ENCODE assay signal across 8 cellular contexts in the genomic region with DNA sequence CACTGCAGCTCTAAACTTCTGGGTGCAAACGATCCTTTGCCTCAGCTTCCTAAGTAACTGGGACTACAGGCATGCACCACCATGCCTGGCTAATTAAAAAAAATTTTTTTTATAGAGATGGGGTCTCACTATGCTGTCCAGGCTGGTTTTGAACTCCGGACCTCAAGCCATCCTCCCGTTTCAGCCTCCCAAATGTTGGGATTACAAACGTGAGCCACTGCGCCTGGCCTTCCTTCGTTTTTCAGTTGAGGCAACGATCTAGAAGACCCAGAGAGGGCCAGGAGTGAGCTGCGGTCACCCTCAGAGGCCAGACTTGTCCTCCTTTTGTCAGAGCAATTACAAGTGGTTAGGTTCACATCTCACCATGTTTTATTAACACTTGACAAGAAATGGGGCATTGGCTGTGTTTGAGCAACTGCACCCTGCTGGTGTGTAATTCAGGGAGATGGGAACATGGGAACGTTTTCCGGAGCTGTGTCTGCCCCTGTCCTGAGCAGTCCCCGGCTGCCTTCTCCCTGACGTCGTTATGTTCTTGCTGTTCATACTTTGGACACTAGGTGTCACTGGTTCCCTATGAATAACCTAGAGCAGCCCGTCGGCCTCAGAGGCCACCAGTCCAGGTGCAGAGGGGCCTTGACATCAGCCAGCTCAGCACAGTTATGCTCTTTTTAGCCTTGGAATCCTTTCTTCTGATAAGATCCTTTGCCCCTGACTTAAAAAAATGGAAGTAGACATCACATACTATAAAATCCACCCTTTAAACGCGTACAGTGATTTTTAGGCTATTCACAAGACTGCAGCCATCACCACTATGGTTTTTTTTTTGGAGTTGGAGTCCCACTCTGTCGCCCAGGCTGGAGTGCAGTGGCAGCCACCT.
DNase-seq lines count a peak whose midpoint lies in the region; ATAC-seq, FAIRE-seq and TF ChIP-seq lines count a peak whose summit lies in the region.

No MANE protein-coding gene starts in this region.

- H3K9me3 ChIP-seq in WERI-Rb-1 (ENCODE audit: severe bottlenecking) (no peaks in the 10 kb centered on the region), mammary epithelial cell (replicated peaks; ENCODE audit: insufficient read depth, low read length) (no peaks in the 10 kb centered on the region), kidney (ENCODE audit: control insufficient read depth in 1 of 2, low read length in 2 of 2) (peaks cover 0 to 9% of the 10 kb centered on the region in 2 donors)

- H3K36me3 ChIP-seq in WERI-Rb-1 (no peaks in the 10 kb centered on the region), mammary epithelial cell (ENCODE audit: insufficient read depth, low read length) (no peaks in the 10 kb centered on the region), kidney (ENCODE audit: control insufficient read depth in 1 of 2, insufficient read depth in 2 of 2, low read length in 2 of 2) (no peaks in the 10 kb centered on the region)

- H3K9ac ChIP-seq in mammary epithelial cell (ENCODE audit: insufficient read depth, low read length) (no peak overlapping the region), kidney (ENCODE audit: low read length in 2 of 2) (no peak overlapping the region)

- H3K4me1 ChIP-seq in mammary epithelial cell (ENCODE audit: insufficient read depth, low read length) (no peaks in the 10 kb centered on the region), kidney (ENCODE audit: control insufficient read depth in 1 of 2, insufficient read depth in 1 of 2, low read depth in 1 of 2, low read length in 2 of 2) (no peaks in the 10 kb centered on the region)

- H4K20me1 ChIP-seq in mammary epithelial cell (ENCODE audit: insufficient read depth, low read length): no peaks in the 10 kb centered on the region

- CTCF ChIA-PET in mammary epithelial cell (lab: Charles Lee; ENCODE audit: low non-redundant PET): interaction anchor here (0.6 kb wide), 1 partner anchor 112 kb away, joined by 3 read pairs; no protein-coding TSS in a partner anchor

- no peak overlapping the region for H3K27ac ChIP-seq in WERI-Rb-1
- H3K27ac ChIP-seq in mammary epithelial cell (ENCODE audit: insufficient read depth, low read depth, low read length): no peak overlapping the region
- no peak overlapping the region for H3K27ac ChIP-seq in kidney (ENCODE audit: low read depth in 2 of 2, low read length in 2 of 2)

- no peaks in the 10 kb centered on the region for H3K27me3 ChIP-seq in WERI-Rb-1 (ENCODE audit: insufficient read depth, low read depth, severe bottlenecking)
- H3K27me3 ChIP-seq in mammary epithelial cell (ENCODE audit: insufficient read depth, low read length): no peaks in the 10 kb centered on the region

- FAIRE-seq in kidney (lab: Jason Lieb, UNC): no peak

- intact Hi-C loops in mammary epithelial cell (cut with micrococcal nuclease): no loop called here
- intact Hi-C loops in kidney (cut with DNase I): no loop called here

- H3K4me3 ChIP-seq in AG10803 (ENCODE audit: low read length): no peak overlapping the region
- H3K4me3 ChIP-seq in WERI-Rb-1 (ENCODE audit: low read depth, low read length): no peak overlapping the region
- no peak overlapping the region for H3K4me3 ChIP-seq in mammary epithelial cell (replicated peaks in 1 of 3; ENCODE audit: insufficient read depth in 1 of 3, low read depth in 2 of 3, low read length in 3 of 3)
- H3K4me3 ChIP-seq in kidney (ENCODE audit: low read length in 2 of 2): no peak overlapping the region

- H3K79me2 ChIP-seq in mammary epithelial cell (ENCODE audit: insufficient read depth, low read length): no peaks in the 10 kb centered on the region

- dilution Hi-C loops in mammary epithelial cell (cut with HindIII; ENCODE audit: low sequenced_read_pairs): no loop called here

- DNase-seq in AG10803 (ENCODE audit: low read depth): peak; percentile 59
- DNase-seq in NCI-H2107 treated with DMSO at 0.1 percent for 48 hours (lab: John Stamatoyannopoulos, UW; ENCODE audit: unreplicated experiment): peak; percentile 85
- DNase-seq in WERI-Rb-1: peak; percentile 64
- DNase-seq in mammary epithelial cell: peak; percentile 54
- no peak for DNase-seq in kidney
- peak; percentile 40 to 56 for DNase-seq in stimulated activated CD4-positive, alpha-beta T cell treated with anti-CD3 and anti-CD28 coated beads, Interleukin-2, amount 100 ng/mL, for 24 hours

- 23% methylated on average over 8 of the region's 18 CpGs for WGBS in mammary epithelial cell (ENCODE audit: low coverage, missing lambda C conversion rate)

- TF ChIP-seq CTCF in AG10803 (conservative IDR thresholded peaks at IDR 0.05; ENCODE audit: low read length) (peak; percentile 86), WERI-Rb-1 (IDR thresholded peaks at IDR 0.05; ENCODE audit: low read depth, low read length) (peak; percentile 78), mammary epithelial cell (conservative IDR thresholded peaks at IDR 0.05 in 1 of 2, IDR thresholded peaks at IDR 0.05 in 1 of 2; ENCODE audit: extremely low read depth in 1 of 2, insufficient read depth in 1 of 2, low read depth in 1 of 2, low read length in 2 of 2) (peak; percentile 72 to 80), kidney (IDR thresholded peaks at IDR 0.05; ENCODE audit: borderline replicate concordance, extremely low read depth, insufficient read depth) (peak; percentile 82)

- ATAC-seq in GM18861 (IDR thresholded peaks at IDR 0.05; ENCODE audit: unreplicated experiment) (peak; percentile 93), HG03060 (IDR thresholded peaks at IDR 0.05; ENCODE audit: low read depth, unreplicated experiment) (peak; percentile 83)

- H3K4me2 ChIP-seq in mammary epithelial cell (ENCODE audit: insufficient read depth, low read depth, low read length): no peak overlapping the region

- no TSS peak for BruUV-seq in mammary epithelial cell (replicated peaks; lab: Mats Ljungman, UMichigan)

- in situ Hi-C loops in mammary epithelial cell (cut with MboI; ENCODE audit: low sequenced_read_pairs in 2 of 2): no loop called here

- H2AFZ ChIP-seq in mammary epithelial cell (ENCODE audit: low read depth, low read length): no peak overlapping the region
